In genomic region chr20:23869520-23869919, GRCh38 we compare ENCODE assay signal across 20 cellular contexts. TPM values are rescaled to one million over a fixed set of nuclear protein-coding genes. Genes with fewer than 3 reads are reported as not detected.
"Had no signal": no experiment of that assay in that cellular context is flagged by ENCODE, and none has a peak within 500 bp of the region (broad histone marks: within the 10 kb centered on the region; RNA-seq: fewer than 3 reads in every experiment).

No MANE protein-coding gene starts in this region.

- DNase-seq: activated CD4-positive, alpha-beta memory T cell treated with anti-CD3 and anti-CD28 coated beads, Interleukin-2, amount 10 ng/mL, durations not matched to agents 7 days and 5 days; activated CD4-positive, alpha-beta T cell treated with anti-CD3 and anti-CD28 coated beads for 4 hours; activated CD4-positive, CD25-positive, alpha-beta regulatory T cell; activated effector memory CD4-positive, alpha-beta T cell treated with anti-CD3 and anti-CD28 coated beads, Interleukin-2, amount 50 U/mL, for 16 hours; activated naive CD4-positive, alpha-beta T cell treated with anti-CD3 and anti-CD28 coated beads, Interleukin-2, amount 10 ng/mL, durations not matched to agents 7 days and 5 days; cerebellar nuclear complex; left ventricle myocardium superior; mucosa of descending colon; stimulated activated CD4-positive, alpha-beta T cell treated with anti-CD3 and anti-CD28 coated beads, Interleukin-2, amount 100 ng/mL, for 48 hours; stimulated activated naive CD4-positive, alpha-beta T cell; SW 1271; T-helper 17 cell; upper lobe of left lung had no signal

- H3K4me3 ChIP-seq: coronary artery, mucosa of descending colon, prostate gland, thoracic aorta, upper lobe of left lung had no signal

- H3K4me3 Mint-ChIP-seq: activated CD4-positive, alpha-beta memory T cell treated with anti-CD3 and anti-CD28 coated beads, Interleukin-2, amount 10 ng/mL, durations not matched to agents 7 days and 5 days; activated naive CD4-positive, alpha-beta T cell treated with anti-CD3 and anti-CD28 coated beads, Interleukin-2, amount 10 ng/mL, durations not matched to agents 7 days and 5 days; memory B cell; T-helper 17 cell had no signal

- H3K36me3 ChIP-seq: prostate gland, thoracic aorta, upper lobe of left lung had no signal

- H3K4me1 ChIP-seq: prostate gland, upper lobe of left lung had no signal

- H3K27ac ChIP-seq: coronary artery, prostate gland, thoracic aorta, upper lobe of left lung had no signal

- ATAC-seq: left ventricle myocardium superior, mucosa of descending colon, T-helper 17 cell had no signal

- H3K9me3 ChIP-seq: mucosa of descending colon, prostate gland, thoracic aorta, upper lobe of left lung had no signal

- H3K27me3 ChIP-seq: upper lobe of left lung had no signal

- H3K9me3 Mint-ChIP-seq: activated CD4-positive, alpha-beta memory T cell treated with anti-CD3 and anti-CD28 coated beads, Interleukin-2, amount 10 ng/mL, durations not matched to agents 7 days and 5 days; activated naive CD4-positive, alpha-beta T cell treated with anti-CD3 and anti-CD28 coated beads, Interleukin-2, amount 10 ng/mL, durations not matched to agents 7 days and 5 days; memory B cell had no signal

- H3K36me3 Mint-ChIP-seq: activated naive CD4-positive, alpha-beta T cell treated with anti-CD3 and anti-CD28 coated beads, Interleukin-2, amount 10 ng/mL, durations not matched to agents 7 days and 5 days; memory B cell had no signal

- H3K27ac Mint-ChIP-seq: activated CD4-positive, alpha-beta memory T cell treated with anti-CD3 and anti-CD28 coated beads, Interleukin-2, amount 10 ng/mL, durations not matched to agents 7 days and 5 days; activated naive CD4-positive, alpha-beta T cell treated with anti-CD3 and anti-CD28 coated beads, Interleukin-2, amount 10 ng/mL, durations not matched to agents 7 days and 5 days; memory B cell; T-helper 17 cell had no signal

- H3K4me1 Mint-ChIP-seq: activated CD4-positive, alpha-beta memory T cell treated with anti-CD3 and anti-CD28 coated beads, Interleukin-2, amount 10 ng/mL, durations not matched to agents 7 days and 5 days; activated naive CD4-positive, alpha-beta T cell treated with anti-CD3 and anti-CD28 coated beads, Interleukin-2, amount 10 ng/mL, durations not matched to agents 7 days and 5 days; memory B cell had no signal

RNA-seq across cellular contexts. Expression of gene CST5, which starts 10.0 kb away (rescaled TPM):
- total RNA-seq: activated CD4-positive, alpha-beta memory T cell treated with anti-CD3 and anti-CD28 coated beads, Interleukin-2, amount 10 ng/mL, durations not matched to agents 7 days and 5 days; epithelial cell of proximal tubule; fibroblast of villous mesenchyme; left ventricle myocardium superior; mucosa of descending colon; osteocyte; prostate gland; T-helper 17 cell; thoracic aorta had no signal

RNA-seq across cellular contexts. Expression of gene CST2, which starts 43.0 kb away (rescaled TPM):
- total RNA-seq: activated CD4-positive, alpha-beta memory T cell treated with anti-CD3 and anti-CD28 coated beads, Interleukin-2, amount 10 ng/mL, durations not matched to agents 7 days and 5 days; epithelial cell of proximal tubule; fibroblast of villous mesenchyme; left ventricle myocardium superior; mucosa of descending colon; osteocyte; prostate gland; T-helper 17 cell; thoracic aorta had no signal
